Comparison of ENCODE assay signal across 8 cellular contexts in the genomic region with DNA sequence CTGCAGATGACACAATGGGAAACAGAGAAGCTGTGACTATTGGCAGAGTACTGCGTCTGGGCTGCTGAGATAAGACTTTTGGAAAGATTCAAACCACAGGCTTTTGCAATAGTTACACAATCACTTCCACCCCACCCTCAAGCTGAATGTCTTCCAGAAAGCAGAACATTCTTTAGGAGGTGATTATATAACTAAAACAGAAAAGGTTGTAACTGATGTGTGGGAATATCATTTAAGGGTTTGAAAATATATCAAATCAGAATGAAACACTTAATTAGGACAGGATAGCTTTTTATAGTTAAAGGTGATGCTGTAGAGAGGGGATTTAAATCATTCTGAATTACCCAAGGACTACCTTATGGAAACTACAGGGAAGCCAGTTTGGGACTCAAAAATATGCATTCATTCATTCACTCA.
A peak's percentile ranks its signal among the peaks of the same experiment; 100 is the strongest.
DNase-seq lines count a peak whose midpoint lies in the region; ATAC-seq and TF ChIP-seq lines count a peak whose summit lies in the region.

No MANE protein-coding gene starts in this region.

- H3K9me3 ChIP-seq in SK-N-MC (ENCODE audit: low read depth, low read length) (0 out of 2 replicates have a peak, but pooled peaks cover 6% of the 10 kb centered on the region), psoas muscle (no peaks in the 10 kb centered on the region)

- H3K27ac ChIP-seq in SK-N-MC (peak overlapping the region; percentile 83), psoas muscle (peak overlapping the region; percentile 58)

- intact Hi-C loops in psoas muscle (cut with DNase I), result no loop called here

- H3K9ac ChIP-seq in SK-N-MC (ENCODE audit: insufficient read length), result no peak overlapping the region

- peak; percentile 91 for DNase-seq in GM03348 (ENCODE audit: low spot score)
- peak; percentile 99 for DNase-seq in SK-N-MC (ENCODE audit: low read depth, low spot score)
- DNase-seq in foreskin fibroblast, result peak; percentile 77 to 85
- DNase-seq in psoas muscle, result peak; percentile 33 to 64
- no peak for DNase-seq in COR-L47 (lab: John Stamatoyannopoulos, UW)
- DNase-seq in NCI-H2081 treated with DMSO at 0.1 percent for 48 hours (lab: John Stamatoyannopoulos, UW), result no peak

- 4 to 7% (median 4%) methylated on average over 1 of the region's 1 CpG for WGBS in psoas muscle, 3 donors

- no peak for TF ChIP-seq CTCF in foreskin fibroblast (IDR thresholded peaks at IDR 0.05; ENCODE audit: low read depth, low read length)
- TF ChIP-seq CTCF in psoas muscle (IDR thresholded peaks at IDR 0.05), result no peak

- peaks cover 7% of the 10 kb centered on the region for H3K4me1 ChIP-seq in psoas muscle

- H3K27me3 ChIP-seq in psoas muscle (ENCODE audit: insufficient read depth in 3 of 3, low read length in 2 of 3), result peaks cover 0 to 2% (median 0%) of the 10 kb centered on the region in 3 donors

- no peaks in the 10 kb centered on the region for H3K36me3 ChIP-seq in SK-N-MC (ENCODE audit: insufficient read depth, low read length)
- no peaks in the 10 kb centered on the region for H3K36me3 ChIP-seq in psoas muscle (ENCODE audit: insufficient read depth in 1 of 2, low read depth in 1 of 2)

- H3K4me3 ChIP-seq in SK-N-MC (peak overlapping the region; percentile 21), foreskin fibroblast (ENCODE audit: low read depth in 1 of 2, low read length in 2 of 2) (no peak overlapping the region), psoas muscle (no peak overlapping the region)

- ATAC-seq in psoas muscle (peak in 3 of 4 donors; percentile 72 to 76 (median 75)), GM18517 (IDR thresholded peaks at IDR 0.05; ENCODE audit: unreplicated experiment) (no peak)
- ATAC-seq in activated CD4-positive, CD25-positive, alpha-beta regulatory T cell treated with anti-CD3 and anti-CD28 coated beads, Interleukin-2, amount 50 U/mL, for 24 hours, result no peak

Comparison
In these comparisons a context has a peak if more than half of its experiments do, and no peak if none do; other contexts are left out.
1. DNase-seq: peak in GM03348 (single experiment), SK-N-MC (single experiment), foreskin fibroblast (2 of 2) and psoas muscle (2 of 2); none in COR-L47 (single experiment) and NCI-H2081 treated with DMSO at 0.1 percent for 48 hours (single experiment).
2. ATAC-seq: peak in psoas muscle (3 of 4); none in GM18517 (single experiment) and activated CD4-positive, CD25-positive, alpha-beta regulatory T cell treated with anti-CD3 and anti-CD28 coated beads, Interleukin-2, amount 50 U/mL, for 24 hours (0 of 2).